In genomic region chr10:113000876-113001598, GRCh38 we compare ENCODE assay signal across 11 cellular contexts. TPM values are rescaled to one million over a fixed set of nuclear protein-coding genes. Genes with fewer than 3 reads are reported as not detected.
DNase-seq lines count a peak whose midpoint lies in the region; ATAC-seq and TF ChIP-seq lines count a peak whose summit lies in the region.
"Had no signal": no experiment of that assay in that cellular context is flagged by ENCODE, and none has a peak within 500 bp of the region (broad histone marks: within the 10 kb centered on the region; RNA-seq: fewer than 3 reads in every experiment).

No MANE protein-coding gene starts in this region.

- H2BK15ac ChIP-seq in IMR-90 (ENCODE audit: low read depth, low read length) = no peak overlapping the region

- no peak overlapping the region for H3K4me3 ChIP-seq in IMR-90 (ENCODE audit: insufficient read depth, low read depth, low read length)
- no peak overlapping the region for H3K4me3 ChIP-seq in epithelial cell of proximal tubule (ENCODE audit: low read depth, low read length)
- no peak overlapping the region for H3K4me3 ChIP-seq in smooth muscle cell

- no peak overlapping the region for H4K8ac ChIP-seq in IMR-90 (ENCODE audit: low read depth in 2 of 2, low read length in 2 of 2)

- H3F3A ChIP-seq in smooth muscle cell (ENCODE audit: low read depth) = peaks cover 3% of the 10 kb centered on the region

- no CpG with 5 or more reads among the region's 14 CpGs for WGBS in IMR-90 (ENCODE audit: extremely low coverage in 2 of 2, insufficient read length in 1 of 2), 2 experiments
- WGBS in smooth muscle cell (ENCODE audit: low lambda C conversion rate) = 66% methylated on average over 14 of the region's 14 CpGs

- H3K4me2 ChIP-seq in IMR-90 (ENCODE audit: low read depth, low read length) = no peak overlapping the region
- peak overlapping the region; percentile 35 for H3K4me2 ChIP-seq in smooth muscle cell

- H2AFZ ChIP-seq in IMR-90 (replicated peaks; ENCODE audit: low read length, poor library complexity) (no peak overlapping the region), smooth muscle cell (ENCODE audit: low read depth) (no peak overlapping the region)

- H3K79me1 ChIP-seq in IMR-90 (ENCODE audit: low read depth in 1 of 2, low read length in 2 of 2) = peaks cover 23 to 81% of the 10 kb centered on the region in 2 experiments

- no peak overlapping the region for H3K4ac ChIP-seq in IMR-90 (ENCODE audit: low read depth, low read length)

- peak; percentile 31 for ATAC-seq in IMR-90 (ENCODE audit: low read depth)
- peak; percentile 4 for ATAC-seq in left lobe of liver
- no peak for ATAC-seq in activated naive CD4-positive, alpha-beta T cell treated with anti-CD3 and anti-CD28 coated beads, Interleukin-2, amount 50 U/mL, for 72 hours
- ATAC-seq in HG02623 (IDR thresholded peaks at IDR 0.05; ENCODE audit: unreplicated experiment) = no peak
- no peak for ATAC-seq in GM18517 (IDR thresholded peaks at IDR 0.05; ENCODE audit: unreplicated experiment)
- ATAC-seq: naive thymus-derived CD4-positive, alpha-beta T cell had no signal

- peaks cover 5% of the 10 kb centered on the region; the same call in 1 of the 2 replicates for H3K36me3 ChIP-seq in IMR-90 (ENCODE audit: control insufficient read depth, insufficient read depth, low read length)
- H3K36me3 ChIP-seq in smooth muscle cell (ENCODE audit: low read depth) = no peaks in the 10 kb centered on the region

- H4K91ac ChIP-seq in IMR-90 (ENCODE audit: insufficient read depth, low read depth, low read length) = no peak overlapping the region

- intact Hi-C loops in IMR-90 (cut with micrococcal nuclease) = no loop called here

- no peak overlapping the region for H3K23ac ChIP-seq in IMR-90 (ENCODE audit: low read depth, low read length)

- peaks cover 92% of the 10 kb centered on the region for H3K79me2 ChIP-seq in smooth muscle cell (ENCODE audit: low read depth)

- no peak overlapping the region for H2BK120ac ChIP-seq in IMR-90 (ENCODE audit: low read depth, low read length)

- POLR2A ChIA-PET in IMR-90 (lab: Charles Lee; ENCODE audit: unreplicated experiment) = no interaction called here

- H2AK9ac ChIP-seq in IMR-90 (replicated peaks; ENCODE audit: low read depth, low read length, poor library complexity) = peak overlapping the region; percentile 8

- H3K27ac ChIP-seq in IMR-90 (ENCODE audit: insufficient read depth, low read length) = no peak overlapping the region
- H3K27ac ChIP-seq in smooth muscle cell (ENCODE audit: low read depth) = peak overlapping the region; percentile 49

- BruUV-seq in IMR-90 (replicated peaks; lab: Mats Ljungman, UMichigan) = no TSS peak

- H2BK5ac ChIP-seq in IMR-90 (ENCODE audit: low read depth, low read length, poor library complexity, severe bottlenecking) = no peak overlapping the region

- no peak for TF ChIP-seq RAD21 in IMR-90 (IDR thresholded peaks at IDR 0.05; ENCODE audit: low read length)

- dilution Hi-C loops in IMR-90 (cut with HindIII; ENCODE audit: low sequenced_read_pairs, unreplicated experiment) = no loop called here

- no peak overlapping the region for H3K9ac ChIP-seq in IMR-90 (ENCODE audit: low read depth, low read length)
- no peak overlapping the region for H3K9ac ChIP-seq in smooth muscle cell (ENCODE audit: low read depth)

- peaks cover 67% of the 10 kb centered on the region for H4K20me1 ChIP-seq in IMR-90 (ENCODE audit: insufficient read depth, low read length)
- H4K20me1 ChIP-seq in smooth muscle cell (ENCODE audit: low read depth) = peaks cover 100% of the 10 kb centered on the region

- H3K14ac ChIP-seq in IMR-90 (replicated peaks; ENCODE audit: low read depth, low read length) = no peak overlapping the region

- CTCF ChIA-PET in IMR-90 (lab: Yijun Ruan, JAX) = no interaction called here

- H3K9me3 Mint-ChIP-seq in activated naive CD4-positive, alpha-beta T cell treated with anti-CD3 and anti-CD28 coated beads, Interleukin-2, amount 50 U/mL, for 72 hours = no peaks in the 10 kb centered on the region

- no peak overlapping the region for H2BK20ac ChIP-seq in IMR-90 (ENCODE audit: low read depth, low read length)

- no peak overlapping the region for H3K27ac Mint-ChIP-seq in activated naive CD4-positive, alpha-beta T cell treated with anti-CD3 and anti-CD28 coated beads, Interleukin-2, amount 50 U/mL, for 72 hours
- H3K27ac Mint-ChIP-seq: naive thymus-derived CD4-positive, alpha-beta T cell had no signal

- TF ChIP-seq POLR2A in IMR-90 (IDR thresholded peaks at IDR 0.05; ENCODE audit: low read depth, low read length) = no peak

- no peak overlapping the region for H3K56ac ChIP-seq in IMR-90 (ENCODE audit: extremely low read depth, insufficient read depth, low read length)

- in situ Hi-C loops in IMR-90 (cut with MboI; ENCODE audit: low sequenced_read_pairs) = no loop called here

- no peak for DNase-seq in IMR-90
- no peak for DNase-seq in epithelial cell of proximal tubule (ENCODE audit: low read depth)
- DNase-seq in left lobe of liver (ENCODE audit: low spot score) = no peak
- DNase-seq in smooth muscle cell (lab: John Stamatoyannopoulos, UW; ENCODE audit: unreplicated experiment) = no peak
- DNase-seq in activated naive CD4-positive, alpha-beta T cell treated with anti-CD3 and anti-CD28 coated beads, Interleukin-2, amount 50 U/mL, for 72 hours (ENCODE audit: low spot score in 2 of 2) = no peak
- no peak for DNase-seq in NCI-H2227 (lab: John Stamatoyannopoulos, UW; ENCODE audit: unreplicated experiment)
- DNase-seq: activated CD8-positive, alpha-beta memory T cell treated with anti-CD3 and anti-CD28 coated beads, Interleukin-2, amount 50 U/mL, for 4 hours; caudate nucleus; naive thymus-derived CD4-positive, alpha-beta T cell had no signal

- no peaks in the 10 kb centered on the region for H3K27me3 ChIP-seq in IMR-90 (ENCODE audit: control insufficient read depth, insufficient read depth, low read length)
- no peaks in the 10 kb centered on the region for H3K27me3 ChIP-seq in smooth muscle cell (ENCODE audit: low read depth)

- H3K9me3 ChIP-seq in IMR-90 (ENCODE audit: control insufficient read depth, insufficient read depth, low read length) (no peaks in the 10 kb centered on the region), smooth muscle cell (replicated peaks; ENCODE audit: low read depth) (no peaks in the 10 kb centered on the region)

- no peak overlapping the region for H4K5ac ChIP-seq in IMR-90 (ENCODE audit: low read depth, low read length)

- H3K4me1 ChIP-seq in IMR-90 (ENCODE audit: control insufficient read depth, insufficient read depth, low read length) (peaks cover 3% of the 10 kb centered on the region), smooth muscle cell (ENCODE audit: low read depth) (peaks cover 16% of the 10 kb centered on the region)

- no peaks in the 10 kb centered on the region for H3K36me3 Mint-ChIP-seq in activated naive CD4-positive, alpha-beta T cell treated with anti-CD3 and anti-CD28 coated beads, Interleukin-2, amount 50 U/mL, for 72 hours
- H3K36me3 Mint-ChIP-seq: naive thymus-derived CD4-positive, alpha-beta T cell had no signal

- no peak overlapping the region for H3K18ac ChIP-seq in IMR-90 (ENCODE audit: low read depth, low read length)

- H3K9me1 ChIP-seq in IMR-90 (ENCODE audit: insufficient read depth, low read length) = peaks cover 23% of the 10 kb centered on the region

- TF ChIP-seq CTCF in IMR-90 (conservative IDR thresholded peaks at IDR 0.05; ENCODE audit: low read depth, low read length) (no peak), epithelial cell of proximal tubule (conservative IDR thresholded peaks at IDR 0.05; ENCODE audit: low read depth, low read length) (peak; percentile 58), smooth muscle cell (IDR thresholded peaks at IDR 0.05; ENCODE audit: borderline replicate concordance, insufficient read depth, poor library complexity, severe bottlenecking) (peak; percentile 23)

- H2AK5ac ChIP-seq in IMR-90 (ENCODE audit: low read depth, low read length) = no peak overlapping the region

TF ChIP-seq in IMR-90, 13 proteins besides CTCF, POLR2A, EP300 and RAD21:
- no peak for TF ChIP-seq MAFK (IDR thresholded peaks at IDR 0.05; ENCODE audit: low read depth, low read length)
- TF ChIP-seq CHD1 (IDR thresholded peaks at IDR 0.05; ENCODE audit: low read depth, low read length) = no peak
- no peak for TF ChIP-seq ELK1 (IDR thresholded peaks at IDR 0.05; ENCODE audit: borderline replicate concordance, low read depth, low read length)
- TF ChIP-seq CEBPB (IDR thresholded peaks at IDR 0.05; ENCODE audit: low read depth, low read length) = no peak
- no peak for TF ChIP-seq BHLHE40 (IDR thresholded peaks at IDR 0.05; ENCODE audit: low read depth, low read length)
- TF ChIP-seq SMC3 (IDR thresholded peaks at IDR 0.05; ENCODE audit: low read depth, low read length) = no peak
- TF ChIP-seq NFE2L2 (IDR thresholded peaks at IDR 0.05; ENCODE audit: low read depth, low read length) = no peak
- TF ChIP-seq MXI1 (IDR thresholded peaks at IDR 0.05; ENCODE audit: borderline replicate concordance, low read depth, low read length) = no peak
- TF ChIP-seq MAZ (IDR thresholded peaks at IDR 0.05; ENCODE audit: borderline replicate concordance, low read depth, low read length) = no peak

RNA-seq across cellular contexts. Expression of gene TCF7L2, which starts 51.0 kb away (rescaled TPM):
- total RNA-seq in IMR-90 (2012; rRNA removed) = 1.3 and 1.7 TPM in 2 replicates
- 12.2 and 16.6 TPM in 2 replicates for polyA plus RNA-seq in IMR-90 (2012; rRNA removed)
- 9.2 and 13.9 TPM in 2 replicates for polyA plus RNA-seq in IMR-90 (2012; cell fraction: cytosol; rRNA removed)
- polyA plus RNA-seq in IMR-90 (2012; cell fraction: nucleus; rRNA removed; ENCODE audit: low replicate concordance) = 39.1 and 40.0 TPM in 2 replicates
- 5.4 TPM in 2 replicates for total RNA-seq in epithelial cell of proximal tubule
- 18.7 TPM for total RNA-seq in left lobe of liver
- total RNA-seq in smooth muscle cell = 9.1 and 14.6 TPM in 2 replicates
- 17.7 and 21.6 TPM in 2 replicates for polyA plus RNA-seq in smooth muscle cell
- 1 to 10 TPM; 3.0 to 3.1 TPM for total RNA-seq in activated naive CD4-positive, alpha-beta T cell treated with anti-CD3 and anti-CD28 coated beads, Interleukin-2, amount 50 U/mL, for 72 hours

Comparison
In these comparisons a context has a peak if more than half of its experiments do, and no peak if none do; other contexts are left out.
1. ATAC-seq: peak in IMR-90 (single experiment) and left lobe of liver (single experiment); none in activated naive CD4-positive, alpha-beta T cell treated with anti-CD3 and anti-CD28 coated beads, Interleukin-2, amount 50 U/mL, for 72 hours (0 of 2), HG02623 (single experiment) and GM18517 (single experiment).